Comparison of ENCODE assay signal across 1 cellular context in genomic region chr20:62386383-62387218, GRCh38.
TF ChIP-seq lines count a peak whose summit lies in the region.

Gene RPS21 (plus strand): TSS chr20:62387103. CDS start chr20:62387339, 236 bp downstream.

TF ChIP-seq in K562, 482 proteins besides CTCF, POLR2A, EP300 and RAD21 (continued from another document and continues in another):
- TF ChIP-seq ZNF318 (IDR thresholded peaks at IDR 0.05; ENCODE audit: borderline replicate concordance in 1 of 2, low read depth in 1 of 2) (no peak), ZNF316 (IDR thresholded peaks at IDR 0.05) (no peak), FOXM1 (IDR thresholded peaks at IDR 0.05; ENCODE audit: low read depth) (no peak), FOXM1 (CRISPR knock-in tag; IDR thresholded peaks at IDR 0.05; ENCODE audit: low read depth) (no peak), SP1 (CRISPR knock-in tag; IDR thresholded peaks at IDR 0.05) (peak; percentile 78), SFPQ (IDR thresholded peaks at IDR 0.05; ENCODE audit: low read depth, low read length) (no peak), FOXP4 (CRISPR knock-in tag; IDR thresholded peaks at IDR 0.05; ENCODE audit: borderline replicate concordance) (no peak), ZNF395 (CRISPR knock-in tag; IDR thresholded peaks at IDR 0.05) (no peak), SMARCC2 (IDR thresholded peaks at IDR 0.05; ENCODE audit: low read depth) (no peak), SMC3 (conservative IDR thresholded peaks at IDR 0.05; ENCODE audit: insufficient read depth, low read depth, low read length) (no peak), PURB (CRISPR knock-in tag; IDR thresholded peaks at IDR 0.05; ENCODE audit: low read depth) (no peak), TGIF2 (CRISPR knock-in tag; IDR thresholded peaks at IDR 0.05) (peak; percentile 36; the same call in 1 of the 2 replicates), CBX5 (IDR thresholded peaks at IDR 0.05; ENCODE audit: borderline replicate concordance, low read depth) (no peak), HSF4 (CRISPR knock-in tag; IDR thresholded peaks at IDR 0.05; ENCODE audit: borderline replicate concordance) (no peak), PKNOX1 (IDR thresholded peaks at IDR 0.05) (peak; percentile 64; the same call in 1 of the 2 replicates), IRF1 (CRISPR knock-in tag; IDR thresholded peaks at IDR 0.05; ENCODE audit: borderline replicate concordance) (no peak), MYC (IDR thresholded peaks at IDR 0.05; ENCODE audit: low read depth, low read length) (peak; percentile 95), MYC (CRISPR knock-in tag; IDR thresholded peaks at IDR 0.05; ENCODE audit: borderline replicate concordance, low read depth) (peak; percentile 75; the same call in 1 of the 2 replicates), ZNF766 (CRISPR knock-in tag; conservative IDR thresholded peaks at IDR 0.05) (no peak), DEAF1 (CRISPR knock-in tag; IDR thresholded peaks at IDR 0.05) (no peak), ZNF785 (CRISPR knock-in tag; IDR thresholded peaks at IDR 0.05) (no peak), SAP30 (IDR thresholded peaks at IDR 0.05; ENCODE audit: borderline replicate concordance, insufficient read depth, low read depth, low read length, poor library complexity, severe bottlenecking) (peak; percentile 75), KHSRP (IDR thresholded peaks at IDR 0.05) (no peak), ILF3 (IDR thresholded peaks at IDR 0.05; ENCODE audit: borderline replicate concordance) (no peak), ATF6 (CRISPR knock-in tag; IDR thresholded peaks at IDR 0.05) (no peak; the same call in 1 of the 2 replicates), KDM1A (IDR thresholded peaks at IDR 0.05) (no peak), ZNF449 (CRISPR knock-in tag; IDR thresholded peaks at IDR 0.05) (no peak), SMAD3 (CRISPR knock-in tag; conservative IDR thresholded peaks at IDR 0.05) (no peak), E2F8 (IDR thresholded peaks at IDR 0.05; ENCODE audit: low read depth, partially characterized antibody) (peak; percentile 87), GABPB1 (CRISPR knock-in tag; IDR thresholded peaks at IDR 0.05) (peak; percentile 99), HDAC2 (IDR thresholded peaks at IDR 0.05) (no peak)
